ENCODE assay signal across 32 cellular contexts in genomic region chr17:44902135-44902760, GRCh38. TPM values are rescaled to one million over a fixed set of nuclear protein-coding genes. Genes with fewer than 3 reads are reported as not detected.
DNase-seq lines count a peak whose midpoint lies in the region; ATAC-seq, FAIRE-seq and TF ChIP-seq lines count a peak whose summit lies in the region.
"Had no signal": no experiment of that assay in that cellular context is flagged by ENCODE, and none has a peak within 500 bp of the region (broad histone marks: within the 10 kb centered on the region; RNA-seq: fewer than 3 reads in every experiment).

No MANE protein-coding gene starts in this region.

- no TSS peak for BruUV-seq in Calu3 (replicated peaks; lab: Mats Ljungman, UMichigan)

- no peak for TF ChIP-seq POLR2A in A549 (IDR thresholded peaks at IDR 0.05; ENCODE audit: low read length)

- H3K4me2 ChIP-seq in A549, result peak overlapping the region; percentile 85; the same call in 2 of the 3 replicates

- peaks cover 15% of the 10 kb centered on the region for H3K27me3 Mint-ChIP-seq in brain
- peaks cover 23% of the 10 kb centered on the region for H3K27me3 Mint-ChIP-seq in Calu3 (ENCODE audit: unreplicated experiment)

- H3K4me3 Mint-ChIP-seq in brain, result peak overlapping the region in 3 of 5 experiments; percentile 50 to 98 (median 50)
- H3K4me3 Mint-ChIP-seq in Calu3 (ENCODE audit: low read depth, unreplicated experiment), result no peak overlapping the region
- H3K4me3 Mint-ChIP-seq: activated CD4-positive, alpha-beta T cell treated with anti-CD3 and anti-CD28 coated beads, Interleukin-2, amount 10 ng/mL, durations not matched to agents 7 days and 5 days; effector memory CD8-positive, alpha-beta T cell; H9 had no signal

- intact Hi-C loops in Calu3 (cut with micrococcal nuclease; ENCODE audit: unreplicated experiment), result no loop called here

- in situ Hi-C loops in ACHN (cut with HindIII; ENCODE audit: low pct_ligation_motif_present, low pct_unique_long_range_greater_than_20kb, low sequenced_read_pairs), result no loop called here

- H3K4me3 ChIP-seq in A549, result no peak overlapping the region
- H3K4me3 ChIP-seq: heart left ventricle, suprapubic skin had no signal

- TF ChIP-seq RAD21 in A549 (conservative IDR thresholded peaks at IDR 0.05 in 1 of 2, IDR thresholded peaks at IDR 0.05 in 1 of 2), result no peak

- no peaks in the 10 kb centered on the region for H3K9me3 ChIP-seq in A549
- H3K9me3 ChIP-seq: heart left ventricle, suprapubic skin had no signal

- CTCF ChIA-PET in A549 (lab: Yijun Ruan, JAX) (interaction anchor here (0.8 to 18.5 kb wide), 26 partner anchors 11 to 233 kb away, joined by 3 to 223 read pairs (median 4); partner anchors contain the start of genes ACBD4, GFAP and PLCD3), Calu3 (lab: Charles Lee) (interaction anchor here (1.0 kb wide), 1 partner anchor 233 kb away, joined by 3 read pairs; the partner anchor contains the start of gene ACBD4)

- H3K27ac Mint-ChIP-seq in brain (peak overlapping the region in 4 of 5 experiments; percentile 100), Calu3 (ENCODE audit: unreplicated experiment) (no peak overlapping the region)
- H3K27ac Mint-ChIP-seq: activated CD4-positive, alpha-beta T cell treated with anti-CD3 and anti-CD28 coated beads, Interleukin-2, amount 10 ng/mL, durations not matched to agents 7 days and 5 days; activated naive CD8-positive, alpha-beta T cell; effector memory CD8-positive, alpha-beta T cell had no signal

- 88% methylated on average over 13 of the region's 17 CpGs for WGBS in A549 (ENCODE audit: missing lambda C conversion rate)

- no peak for DNase-seq in A549 (ENCODE audit: low read depth in 1 of 2, low spot score in 1 of 2)
- DNase-seq in HTR-8/SVneo (ENCODE audit: insufficient read length, low spot score), result no peak
- peak; percentile 82 for DNase-seq in mesenteric fat pad (ENCODE audit: low spot score)
- DNase-seq in ACHN, result no peak
- DNase-seq in Calu3, result no peak
- no peak for DNase-seq in NCI-H1694 treated with DMSO at 0.1 percent for 48 hours (lab: John Stamatoyannopoulos, UW)
- DNase-seq: activated CD4-positive, alpha-beta T cell treated with anti-CD3 and anti-CD28 coated beads, Interleukin-2, amount 10 ng/mL, durations not matched to agents 7 days and 5 days; cortex of kidney; effector memory CD8-positive, alpha-beta T cell; erythroblast; H9; heart left ventricle; islet precursor cell; Karpas-422; left ventricle myocardium superior; NCI-H1436 treated with DMSO at 0.1 percent for 48 hours; SIG-M5; small intestine; stimulated activated naive CD4-positive, alpha-beta T cell had no signal

- POLR2A ChIA-PET in A549 (lab: Yijun Ruan, JAX), result interaction anchor here (0.8 to 4.7 kb wide), 2 partner anchors 8 to 66 kb away, joined by 3 to 18 read pairs; partner anchors contain the start of gene C1QL1

- H3K27ac ChIP-seq in A549, result peak overlapping the region; percentile 8 to 87; a peak in 5 of 6 replicates
- H3K27ac ChIP-seq: heart left ventricle, parathyroid adenoma, suprapubic skin had no signal

- H3K9me3 Mint-ChIP-seq in brain (peaks cover 0 to 4% (median 0%) of the 10 kb centered on the region in 5 experiments), Calu3 (ENCODE audit: low read depth, unreplicated experiment) (no peaks in the 10 kb centered on the region)
- H3K9me3 Mint-ChIP-seq: activated CD4-positive, alpha-beta T cell treated with anti-CD3 and anti-CD28 coated beads, Interleukin-2, amount 10 ng/mL, durations not matched to agents 7 days and 5 days; effector memory CD8-positive, alpha-beta T cell; H9 had no signal

- H3K36me3 Mint-ChIP-seq in brain, result no peaks in the 10 kb centered on the region
- H3K36me3 Mint-ChIP-seq in Calu3 (ENCODE audit: insufficient read depth, unreplicated experiment), result peaks cover 25% of the 10 kb centered on the region

- ATAC-seq in A549, result no peak
- no peak for ATAC-seq in GM21529 (IDR thresholded peaks at IDR 0.05; ENCODE audit: unreplicated experiment)
- ATAC-seq: effector memory CD8-positive, alpha-beta T cell; heart left ventricle; left ventricle myocardium superior; Panc1 had no signal

- TF ChIP-seq EP300 in A549 (IDR thresholded peaks at IDR 0.05), result no peak

- no peak for TF ChIP-seq CTCF in A549 (IDR thresholded peaks at IDR 0.05)
- no peak for TF ChIP-seq CTCF in brain (conservative IDR thresholded peaks at IDR 0.05)
- TF ChIP-seq CTCF in Calu3 (IDR thresholded peaks at IDR 0.05; ENCODE audit: unreplicated experiment), result no peak

- H3K4me1 ChIP-seq in A549, result peaks cover 60% of the 10 kb centered on the region
- H3K4me1 ChIP-seq: parathyroid adenoma had no signal

- FAIRE-seq in A549 (lab: Jason Lieb, UNC), result no peak
- peak; percentile 48 for FAIRE-seq in HTR-8/SVneo (lab: Jason Lieb, UNC)
- FAIRE-seq: GM12891, small intestine had no signal

- H3K4me1 Mint-ChIP-seq in brain (peaks cover 67% of the 10 kb centered on the region), Calu3 (ENCODE audit: low read depth, unreplicated experiment) (peaks cover 39% of the 10 kb centered on the region)

TF ChIP-seq in A549, 52 proteins besides CTCF, POLR2A, EP300 and RAD21:
- TF ChIP-seq ZNF302 (CRISPR knock-in tag; IDR thresholded peaks at IDR 0.05) (no peak), HOXB13 (CRISPR knock-in tag; IDR thresholded peaks at IDR 0.05; ENCODE audit: low read depth) (no peak), NR3C1 (IDR thresholded peaks at IDR 0.05) (no peak), RFX5 (IDR thresholded peaks at IDR 0.05) (no peak), EHF (CRISPR knock-in tag; IDR thresholded peaks at IDR 0.05) (no peak), ESRRA (IDR thresholded peaks at IDR 0.05; ENCODE audit: borderline replicate concordance, low read length) (no peak), ZFP36 (IDR thresholded peaks at IDR 0.05; ENCODE audit: borderline replicate concordance, partially characterized antibody) (no peak), CEBPB (IDR thresholded peaks at IDR 0.05) (no peak), E2F6 (IDR thresholded peaks at IDR 0.05; ENCODE audit: borderline replicate concordance, low read depth) (no peak), MAZ (IDR thresholded peaks at IDR 0.05; ENCODE audit: borderline replicate concordance, low read depth, low read length) (no peak), RARB (CRISPR knock-in tag; IDR thresholded peaks at IDR 0.05) (no peak), MAX (IDR thresholded peaks at IDR 0.05) (no peak), ZC3H11A (IDR thresholded peaks at IDR 0.05) (no peak)

RNA-seq across cellular contexts. Expression of gene EFTUD2, which starts 3.0 kb away (rescaled TPM):
- polyA plus RNA-seq in A549 (2011; rRNA removed) (254 and 353 TPM in 2 replicates), A549 (2017; fragmentation: RNase III; extraction: RNeasy Plus Mini Kit Qiagen cat#74134 plus additional on column Dnase treatment) (216 to 251 TPM (median 224 TPM) in 3 replicates), brain (ENCODE audit: insufficient read depth, low read depth, low replicate concordance) (95.8 TPM)
- polyA plus RNA-seq in A549 (2012; cell fraction: cytosol; rRNA removed), result 147 and 178 TPM in 2 replicates
- 314 and 320 TPM in 2 replicates for polyA plus RNA-seq in A549 (2012; cell fraction: nucleus; rRNA removed)
- 336 and 388 TPM in 2 replicates for polyA minus RNA-seq in A549 (2011; rRNA and poly(A)+ RNA removed)
- total RNA-seq in mesenteric fat pad (104 TPM), Calu3 (2022) (197 and 202 TPM in 2 replicates)

RNA-seq across cellular contexts. Expression of gene GFAP, which starts 13.1 kb away (rescaled TPM):
- 1.8 and 2.1 TPM in 2 replicates for polyA plus RNA-seq in A549 (2011; rRNA removed)
- polyA plus RNA-seq in A549 (2012; cell fraction: cytosol; rRNA removed), result 2.6 and 2.8 TPM in 2 replicates
- polyA plus RNA-seq in A549 (2012; cell fraction: nucleus; rRNA removed), result 1.3 and 2.1 TPM in 2 replicates
- polyA plus RNA-seq in A549 (2017; fragmentation: RNase III; extraction: RNeasy Plus Mini Kit Qiagen cat#74134 plus additional on column Dnase treatment), result 1.2 to 1.5 TPM (median 1.4 TPM) in 3 replicates
- polyA minus RNA-seq in A549 (2011; rRNA and poly(A)+ RNA removed), result 0.83 and 1.6 TPM in 2 replicates
- polyA plus RNA-seq in brain (ENCODE audit: insufficient read depth, low read depth, low replicate concordance), result 4,939 TPM
- 1.3 TPM for total RNA-seq in mesenteric fat pad
- total RNA-seq in Calu3 (2022), result not detected in 2 replicates
- total RNA-seq: A673; activated CD4-positive, alpha-beta T cell treated with anti-CD3 and anti-CD28 coated beads, Interleukin-2, amount 10 ng/mL, durations not matched to agents 7 days and 5 days; activated CD8-positive, alpha-beta memory T cell treated with anti-CD3 and anti-CD28 coated beads for 36 hours had no signal
- polyA plus RNA-seq: neural cell had no signal

RNA-seq across cellular contexts. Expression of gene KIF18B, which starts 45.3 kb away (rescaled TPM):
- polyA plus RNA-seq in A549 (2011; rRNA removed) (19.6 and 20.5 TPM in 2 replicates), A549 (2017; fragmentation: RNase III; extraction: RNeasy Plus Mini Kit Qiagen cat#74134 plus additional on column Dnase treatment) (39.9 to 41.7 TPM (median 41.7 TPM) in 3 replicates), brain (ENCODE audit: insufficient read depth, low read depth, low replicate concordance) (10.9 TPM)
- polyA plus RNA-seq in A549 (2012; cell fraction: cytosol; rRNA removed), result 53.3 and 61.3 TPM in 2 replicates
- polyA plus RNA-seq in A549 (2012; cell fraction: nucleus; rRNA removed), result 229 and 244 TPM in 2 replicates
- polyA minus RNA-seq in A549 (2011; rRNA and poly(A)+ RNA removed), result 48.0 and 51.0 TPM in 2 replicates
- total RNA-seq in mesenteric fat pad (not detected), Calu3 (2022) (72.8 and 84.6 TPM in 2 replicates)

RNA-seq across cellular contexts. Expression of gene HIGD1B, which starts 54.6 kb away (rescaled TPM):
- polyA plus RNA-seq in A549 (2011; rRNA removed), result not detected in 2 replicates
- polyA plus RNA-seq in A549 (2012; cell fraction: cytosol; rRNA removed), result not detected in 2 replicates
- polyA plus RNA-seq in A549 (2012; cell fraction: nucleus; rRNA removed), result not detected in 2 replicates
- polyA plus RNA-seq in A549 (2017; fragmentation: RNase III; extraction: RNeasy Plus Mini Kit Qiagen cat#74134 plus additional on column Dnase treatment), result not detected in 3 replicates
- not detected in 2 replicates for polyA minus RNA-seq in A549 (2011; rRNA and poly(A)+ RNA removed)
- 21.9 TPM for polyA plus RNA-seq in brain (ENCODE audit: insufficient read depth, low read depth, low replicate concordance)
- 1.3 TPM for total RNA-seq in mesenteric fat pad
- total RNA-seq in Calu3 (2022), result not detected in 2 replicates
- total RNA-seq: A673; activated CD4-positive, alpha-beta T cell treated with anti-CD3 and anti-CD28 coated beads, Interleukin-2, amount 10 ng/mL, durations not matched to agents 7 days and 5 days; activated CD8-positive, alpha-beta memory T cell treated with anti-CD3 and anti-CD28 coated beads for 36 hours; fibroblast of villous mesenchyme; H9; suprapubic skin had no signal
- polyA plus RNA-seq: aorta, BJ, neural cell had no signal

Comparison
In these comparisons a context has a peak if more than half of its experiments do, and no peak if none do; other contexts are left out.
1. RNA of gene KIF18B, which starts 45.3 kb away (total RNA-seq): 72.8 to 84.6 TPM in Calu3; not detected in mesenteric fat pad (single experiment); every median in the first group is over 10 times any median in the second.